12 cellular contexts compared by ENCODE assay signal in genomic region chr2:215396595-215397313, GRCh38. TPM values are rescaled to one million over a fixed set of nuclear protein-coding genes. Genes with fewer than 3 reads are reported as not detected.
DNase-seq lines count a peak whose midpoint lies in the region; TF ChIP-seq lines count a peak whose summit lies in the region.
"Had no signal": no experiment of that assay in that cellular context is flagged by ENCODE, and none has a peak within 500 bp of the region (broad histone marks: within the 10 kb centered on the region; RNA-seq: fewer than 3 reads in every experiment).

No MANE protein-coding gene starts in this region.

- H3K4me3 ChIP-seq in esophagus squamous epithelium (no peak overlapping the region), rectal smooth muscle tissue (ENCODE audit: low read length) (no peak overlapping the region)
- H3K4me3 ChIP-seq: lung had no signal

- H3K36me3 ChIP-seq in esophagus squamous epithelium (peaks cover 0 to 15% (median 0%) of the 10 kb centered on the region in 3 donors), rectal smooth muscle tissue (ENCODE audit: control insufficient read depth, insufficient read depth, low read length) (peaks cover 29% of the 10 kb centered on the region)

- 43 to 49% methylated on average over 2 of the region's 2 CpGs for WGBS in esophagus squamous epithelium, 2 donors

- H3K27ac ChIP-seq in esophagus squamous epithelium (peak overlapping the region in 3 of 4 donors; percentile 9 to 40 (median 14)), rectal smooth muscle tissue (ENCODE audit: low read depth, low read length) (peak overlapping the region; percentile 21)

- peaks cover 0 to 11% (median 0%) of the 10 kb centered on the region in 3 donors for H3K4me1 ChIP-seq in esophagus squamous epithelium
- H3K4me1 ChIP-seq in rectal smooth muscle tissue (ENCODE audit: control insufficient read depth, insufficient read depth, low read length), result peaks cover 13% of the 10 kb centered on the region

- H3K9ac ChIP-seq in rectal smooth muscle tissue (ENCODE audit: low read length), result no peak overlapping the region

- H3K27me3 ChIP-seq in esophagus squamous epithelium (no peaks in the 10 kb centered on the region), rectal smooth muscle tissue (ENCODE audit: control insufficient read depth, insufficient read depth, low read length) (no peaks in the 10 kb centered on the region)

- no peaks in the 10 kb centered on the region for H3K9me3 ChIP-seq in esophagus squamous epithelium

- intact Hi-C loops in esophagus squamous epithelium (cut with DNase I), result no loop called here

- DNase-seq in EL (peak; percentile 83), NCI-H226 (peak; percentile 33), esophagus squamous epithelium (lab: John Stamatoyannopoulos, UW) (no peak), GM20000 (ENCODE audit: low spot score) (no peak), NCI-H524 (lab: John Stamatoyannopoulos, UW) (no peak), DMS53 (lab: John Stamatoyannopoulos, UW) (no peak)
- DNase-seq in activated CD8-positive, alpha-beta memory T cell treated with anti-CD3 and anti-CD28 coated beads, Interleukin-2, amount 50 U/mL, for 48 hours, result no peak
- DNase-seq: Calu3, NCI-H2107, posterior cingulate gyrus had no signal

- no peak for TF ChIP-seq POLR2A in esophagus squamous epithelium (IDR thresholded peaks at IDR 0.05)

- TF ChIP-seq CTCF in esophagus squamous epithelium (IDR thresholded peaks at IDR 0.05), result no peak
- no peak for TF ChIP-seq CTCF in GM20000 (IDR thresholded peaks at IDR 0.05; ENCODE audit: extremely low read depth, missing control alignments)

RNA-seq across cellular contexts. Expression of gene FN1, which starts 39.1 kb away (rescaled TPM):
- total RNA-seq in esophagus squamous epithelium, result 100 to 1,000 TPM in 2 of 4 donors, 10 to 100 TPM in 2; 15.7 to 393 (median 112) TPM

Comparison
In these comparisons a context has a peak if more than half of its experiments do, and no peak if none do; other contexts are left out.
1. DNase-seq: peak in EL (single experiment) and NCI-H226 (single experiment); none in esophagus squamous epithelium (single experiment), activated CD8-positive, alpha-beta memory T cell treated with anti-CD3 and anti-CD28 coated beads, Interleukin-2, amount 50 U/mL, for 48 hours (single experiment), GM20000 (single experiment), NCI-H524 (0 of 2) and DMS53 (single experiment).